Comparison of ENCODE assay signal across 9 cellular contexts in genomic region chr15:70281811-70282307, GRCh38.
DNase-seq lines count a peak whose midpoint lies in the region; ATAC-seq and TF ChIP-seq lines count a peak whose summit lies in the region.
"Had no signal": no experiment of that assay in that cellular context is flagged by ENCODE, and none has a peak within 500 bp of the region (broad histone marks: within the 10 kb centered on the region; RNA-seq: fewer than 3 reads in every experiment).

No MANE protein-coding gene starts in this region.

- no TSS peak for BruUV-seq in OCI-LY7 (replicated peaks; lab: Mats Ljungman, UMichigan)

- no peak overlapping the region for H3K27ac Mint-ChIP-seq in stimulated activated naive CD8-positive, alpha-beta T cell treated with anti-CD3 and anti-CD28 coated beads, Interleukin-15, amount 100 ng/mL, for 72 hours

- H3K36me3 ChIP-seq in left ventricle myocardium inferior (no peaks in the 10 kb centered on the region), OCI-LY7 (ENCODE audit: insufficient read depth, low read length) (no peaks in the 10 kb centered on the region)

- no peak overlapping the region for H3K4me3 Mint-ChIP-seq in stimulated activated naive CD8-positive, alpha-beta T cell treated with anti-CD3 and anti-CD28 coated beads, Interleukin-15, amount 100 ng/mL, for 72 hours

- no peaks in the 10 kb centered on the region for H3K9me3 Mint-ChIP-seq in stimulated activated naive CD8-positive, alpha-beta T cell treated with anti-CD3 and anti-CD28 coated beads, Interleukin-15, amount 100 ng/mL, for 72 hours

- H3K4me2 ChIP-seq in OCI-LY7 (ENCODE audit: low read length) = no peak overlapping the region

- H3K4me1 ChIP-seq in left ventricle myocardium inferior (peaks cover 13% of the 10 kb centered on the region), OCI-LY7 (ENCODE audit: insufficient read depth, low read length, poor library complexity, severe bottlenecking) (peaks cover 10% of the 10 kb centered on the region)

- no peaks in the 10 kb centered on the region for H3K9me3 ChIP-seq in left ventricle myocardium inferior (replicated peaks)
- H3K9me3 ChIP-seq in OCI-LY7 (ENCODE audit: low read length) = no peaks in the 10 kb centered on the region

- intact Hi-C loops in Right ventricle myocardium superior (cut with DNase I) (no loop called here), left ventricle myocardium inferior (cut with micrococcal nuclease) (no loop called here), OCI-LY7 (cut with micrococcal nuclease; ENCODE audit: unreplicated experiment) (no loop called here)

- POLR2A ChIA-PET in OCI-LY7 (lab: Charles Lee) = no interaction called here

- peak; percentile 71 for ATAC-seq in Right ventricle myocardium superior (ENCODE audit: poor library complexity)
- peak; percentile 74 for ATAC-seq in stimulated activated naive CD8-positive, alpha-beta T cell treated with anti-CD3 and anti-CD28 coated beads, Interleukin-15, amount 100 ng/mL, for 72 hours

- no peak overlapping the region for H3K4me3 ChIP-seq in left ventricle myocardium inferior
- H3K4me3 ChIP-seq in OCI-LY7 (ENCODE audit: low read depth, low read length, poor library complexity, severe bottlenecking) = no peak overlapping the region
- H3K4me3 ChIP-seq in fibroblast of mammary gland (ENCODE audit: control insufficient read depth, low read depth, low read length) = no peak overlapping the region

- no peaks in the 10 kb centered on the region for H3K9me2 ChIP-seq in OCI-LY7 (ENCODE audit: insufficient read depth, low read length)

- CTCF ChIA-PET in OCI-LY7 (lab: Charles Lee; ENCODE audit: unreplicated experiment) = no interaction called here

- H3K27me3 Mint-ChIP-seq in stimulated activated naive CD8-positive, alpha-beta T cell treated with anti-CD3 and anti-CD28 coated beads, Interleukin-15, amount 100 ng/mL, for 72 hours = peaks cover 7% of the 10 kb centered on the region

- DNase-seq in Right ventricle myocardium superior (no peak), left ventricle myocardium inferior (no peak), OCI-LY7 (ENCODE audit: low spot score) (no peak), fibroblast of mammary gland (ENCODE audit: low read depth) (peak; percentile 80), COLO668 (lab: John Stamatoyannopoulos, UW; ENCODE audit: unreplicated experiment) (no peak), LoVo (ENCODE audit: low spot score) (no peak), NCI-H82 treated with DMSO at 0.1 percent for 48 hours (lab: John Stamatoyannopoulos, UW; ENCODE audit: unreplicated experiment) (no peak)
- no peak for DNase-seq in stimulated activated naive CD8-positive, alpha-beta T cell treated with anti-CD3 and anti-CD28 coated beads, Interleukin-15, amount 100 ng/mL, for 72 hours
- DNase-seq: NCI-H2227 treated with DMSO at 0.1 percent for 48 hours had no signal

- no peaks in the 10 kb centered on the region for H3K27me3 ChIP-seq in left ventricle myocardium inferior (ENCODE audit: low read depth)

- TF ChIP-seq CTCF in left ventricle myocardium inferior (IDR thresholded peaks at IDR 0.05; ENCODE audit: borderline replicate concordance) (no peak), OCI-LY7 (conservative IDR thresholded peaks at IDR 0.05; ENCODE audit: low read length) (no peak), fibroblast of mammary gland (conservative IDR thresholded peaks at IDR 0.05; ENCODE audit: control insufficient read depth, insufficient read depth, low read depth, low read length) (no peak)

- H3K79me2 ChIP-seq in OCI-LY7 (ENCODE audit: insufficient read depth, low read depth, low read length) = no peaks in the 10 kb centered on the region

- H2AFZ ChIP-seq in OCI-LY7 (ENCODE audit: low read length) = 0 out of 2 replicates have a peak overlapping the region, but pooled peaks have one; percentile 13

- H3K27ac ChIP-seq in left ventricle myocardium inferior (replicated peaks) (no peak overlapping the region), OCI-LY7 (ENCODE audit: low read depth, low read length, poor library complexity, severe bottlenecking) (no peak overlapping the region)

- H4K20me1 ChIP-seq in OCI-LY7 (ENCODE audit: insufficient read depth, low read length) = no peaks in the 10 kb centered on the region

- H3K4me1 Mint-ChIP-seq in stimulated activated naive CD8-positive, alpha-beta T cell treated with anti-CD3 and anti-CD28 coated beads, Interleukin-15, amount 100 ng/mL, for 72 hours = peaks cover 16% of the 10 kb centered on the region
